Comparison of ENCODE assay signal across 27 cellular contexts in the genomic region with DNA sequence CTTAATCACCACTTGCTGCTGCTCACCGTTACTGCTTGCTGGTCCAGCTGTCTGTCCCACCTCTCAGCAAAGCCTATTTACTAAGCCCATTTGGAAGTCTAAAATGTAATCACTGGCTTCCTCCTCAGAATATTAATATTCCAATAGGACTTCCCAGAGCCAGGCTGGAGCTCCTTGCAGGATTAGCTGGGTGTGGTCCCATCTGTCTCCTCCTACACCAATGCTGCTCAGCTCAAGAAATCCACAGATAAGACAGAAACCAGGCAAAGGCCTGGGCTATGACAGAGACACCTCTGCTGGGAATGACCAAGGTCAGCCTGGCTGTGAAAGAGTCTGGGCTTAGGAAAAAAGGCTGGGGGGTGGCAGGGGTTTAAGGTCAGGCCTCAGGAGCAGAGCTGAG.
"Had no signal": no experiment of that assay in that cellular context is flagged by ENCODE, and none has a peak within 500 bp of the region (broad histone marks: within the 10 kb centered on the region; RNA-seq: fewer than 3 reads in every experiment).

No MANE protein-coding gene starts in this region.

- H3K27ac ChIP-seq: KMS-11, RWPE1, SJSA1 had no signal

- H3K4me3 ChIP-seq: SJSA1 had no signal

- H3K27ac Mint-ChIP-seq: activated CD4-positive, alpha-beta T cell treated with anti-CD3 and anti-CD28 coated beads, Interleukin-2, amount 10 ng/mL, durations not matched to agents 24 days and 14 days; activated CD8-positive, alpha-beta memory T cell treated with anti-CD3 and anti-CD28 coated beads, Interleukin-2, amount 10 ng/mL, durations not matched to agents 7 days and 5 days; activated naive CD4-positive, alpha-beta T cell treated with anti-CD3 and anti-CD28 coated beads, Interleukin-2, amount 50 U/mL, for 24 hours; activated T-cell treated with anti-CD3 and anti-CD28 coated beads, Interleukin-2, amount 50 U/mL, for 24 hours; activated T-helper 1 cell treated with anti-CD3 and anti-CD28 coated beads, Interleukin-12 subunit alpha, Interleukin-12 subunit beta, Interleukin-2, Interleukin-4 antibody, amounts not matched to agents 30 ng/mL and 10 ng/mL and 1 ng/mL, durations not matched to agents 14 hours and 24 hours and 36 hours; WTC11 had no signal

- H3K4me1 Mint-ChIP-seq: activated CD4-positive, alpha-beta T cell treated with anti-CD3 and anti-CD28 coated beads, Interleukin-2, amount 10 ng/mL, durations not matched to agents 24 days and 14 days; activated CD8-positive, alpha-beta memory T cell treated with anti-CD3 and anti-CD28 coated beads, Interleukin-2, amount 10 ng/mL, durations not matched to agents 7 days and 5 days; activated naive CD4-positive, alpha-beta T cell treated with anti-CD3 and anti-CD28 coated beads, Interleukin-2, amount 50 U/mL, for 24 hours; central memory CD8-positive, alpha-beta T cell had no signal

- H3K4me2 ChIP-seq: KMS-11 had no signal

- FAIRE-seq: bronchial epithelial cell had no signal

- H3K9me3 Mint-ChIP-seq: activated T-helper 1 cell treated with anti-CD3 and anti-CD28 coated beads, Interleukin-12 subunit alpha, Interleukin-12 subunit beta, Interleukin-2, Interleukin-4 antibody, amounts not matched to agents 30 ng/mL and 10 ng/mL and 1 ng/mL, durations not matched to agents 14 hours and 24 hours and 36 hours; central memory CD8-positive, alpha-beta T cell had no signal

- H3K36me3 ChIP-seq: SJSA1 had no signal

- H3K36me3 Mint-ChIP-seq: activated CD8-positive, alpha-beta memory T cell treated with anti-CD3 and anti-CD28 coated beads, Interleukin-2, amount 10 ng/mL, durations not matched to agents 7 days and 5 days; activated naive CD4-positive, alpha-beta T cell treated with anti-CD3 and anti-CD28 coated beads, Interleukin-2, amount 50 U/mL, for 24 hours had no signal

- H3K9me3 ChIP-seq: SJSA1 had no signal

- ATAC-seq: activated CD8-positive, alpha-beta memory T cell treated with anti-CD3 and anti-CD28 coated beads, Interleukin-2, amount 10 ng/mL, durations not matched to agents 7 days and 5 days; Panc1; SK-N-SH treated with all-trans-retinoic acid at 6 μM for 48 hours had no signal

- H3K9ac ChIP-seq: KMS-11 had no signal

- DNase-seq: activated CD4-positive, alpha-beta T cell treated with anti-CD3 and anti-CD28 coated beads, Interleukin-2, amount 10 ng/mL, durations not matched to agents 24 days and 14 days; activated CD4-positive, alpha-beta T cell treated with anti-CD3 and anti-CD28 coated beads, Interleukin-2, amount 50 U/mL, for 48 hours; activated CD4-positive, CD25-positive, alpha-beta regulatory T cell treated with anti-CD3 and anti-CD28 coated beads, Interleukin-2, amount 50 U/mL, for 72 hours; activated CD8-positive, alpha-beta memory T cell treated with anti-CD3 and anti-CD28 coated beads, Interleukin-2, amount 10 ng/mL, durations not matched to agents 7 days and 5 days; activated effector memory CD4-positive, alpha-beta T cell treated with Interleukin-2 at 50 U/mL for 16 hours; activated naive CD4-positive, alpha-beta T cell; activated T-cell treated with anti-CD3 and anti-CD28 coated beads, Interleukin-2, amount 50 U/mL, for 24 hours; aorta; NCI-H1092; NCI-H1417; NCI-H1930; NCI-H2171; NCI-H2227 treated with DMSO at 0.1 percent for 48 hours; NK-92 treated with Interleukin-12 subunit alpha and Interleukin-12 subunit beta, amount 100 ng/mL, for 24 hours; OCI-M1; SHP77; SW 1271 had no signal

- H3K4me1 ChIP-seq: SJSA1 had no signal

- H3K27me3 ChIP-seq: SJSA1 had no signal

- H3K4me3 Mint-ChIP-seq: activated CD4-positive, alpha-beta T cell treated with anti-CD3 and anti-CD28 coated beads, Interleukin-2, amount 10 ng/mL, durations not matched to agents 24 days and 14 days; activated CD8-positive, alpha-beta memory T cell treated with anti-CD3 and anti-CD28 coated beads, Interleukin-2, amount 10 ng/mL, durations not matched to agents 7 days and 5 days; activated naive CD4-positive, alpha-beta T cell treated with anti-CD3 and anti-CD28 coated beads, Interleukin-2, amount 50 U/mL, for 24 hours; activated T-cell treated with anti-CD3 and anti-CD28 coated beads, Interleukin-2, amount 50 U/mL, for 24 hours; activated T-helper 1 cell treated with anti-CD3 and anti-CD28 coated beads, Interleukin-12 subunit alpha, Interleukin-12 subunit beta, Interleukin-2, Interleukin-4 antibody, amounts not matched to agents 30 ng/mL and 10 ng/mL and 1 ng/mL, durations not matched to agents 14 hours and 24 hours and 36 hours; central memory CD8-positive, alpha-beta T cell; WTC11 had no signal
